In the genomic region with DNA sequence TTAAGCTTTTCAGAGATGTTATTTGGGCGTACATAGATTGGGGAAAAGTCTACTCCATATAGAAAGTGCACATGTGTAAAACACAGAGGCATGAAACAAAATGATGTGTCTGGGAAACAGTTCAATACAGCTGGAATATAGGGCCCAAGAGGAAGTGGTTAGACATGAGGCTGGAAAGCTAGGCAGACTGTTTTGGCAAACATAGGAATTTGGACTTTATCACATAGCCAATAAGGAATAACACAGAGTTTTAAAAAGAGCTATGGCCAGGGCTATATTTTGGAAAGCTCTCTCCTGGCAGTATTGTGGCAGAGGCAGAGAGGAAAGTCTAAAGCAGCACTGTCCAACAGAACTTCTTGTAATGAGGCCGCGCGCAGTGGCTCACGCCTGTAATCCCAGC, we compare ENCODE assay signal across 12 cellular contexts. TPM values are rescaled to one million over a fixed set of nuclear protein-coding genes. Genes with fewer than 3 reads are reported as not detected.
DNase-seq lines count a peak whose midpoint lies in the region; ATAC-seq and TF ChIP-seq lines count a peak whose summit lies in the region.
"Had no signal": no experiment of that assay in that cellular context is flagged by ENCODE, and none has a peak within 500 bp of the region (broad histone marks: within the 10 kb centered on the region; RNA-seq: fewer than 3 reads in every experiment).

No MANE protein-coding gene starts in this region.

- TF ChIP-seq CTCF in endothelial cell (IDR thresholded peaks at IDR 0.05; ENCODE audit: unreplicated experiment): no peak

- peaks cover 53% of the 10 kb centered on the region for H3K4me1 Mint-ChIP-seq in activated T-cell treated with anti-CD3 and anti-CD28 coated beads, Interleukin-2, amount 50 U/mL, for 4 hours (ENCODE audit: low read depth)
- H3K4me1 Mint-ChIP-seq in T-cell: peaks cover 58 to 64% (median 60%) of the 10 kb centered on the region in 3 donors
- H3K4me1 Mint-ChIP-seq in endothelial cell (ENCODE audit: unreplicated experiment): peaks cover 58% of the 10 kb centered on the region
- peaks cover 60% of the 10 kb centered on the region for H3K4me1 Mint-ChIP-seq in stimulated activated effector memory CD8-positive, alpha-beta T cell treated with anti-CD3 and anti-CD28 coated beads, Interleukin-12 subunit alpha, Interleukin-12 subunit beta, amount 100 ng/mL, for 72 hours

- no peaks in the 10 kb centered on the region for H3K27me3 Mint-ChIP-seq in activated T-cell treated with anti-CD3 and anti-CD28 coated beads, Interleukin-2, amount 50 U/mL, for 4 hours (ENCODE audit: low read depth)
- H3K27me3 Mint-ChIP-seq in T-cell: no peaks in the 10 kb centered on the region
- H3K27me3 Mint-ChIP-seq in endothelial cell (ENCODE audit: unreplicated experiment): peaks cover 5% of the 10 kb centered on the region

- peak overlapping the region; percentile 20 for H3K4me3 Mint-ChIP-seq in activated T-cell treated with anti-CD3 and anti-CD28 coated beads, Interleukin-2, amount 50 U/mL, for 4 hours
- H3K4me3 Mint-ChIP-seq in T-cell (peak overlapping the region in 2 of 3 donors; percentile 10 to 99), endothelial cell (ENCODE audit: unreplicated experiment) (peak overlapping the region; percentile 24)
- peak overlapping the region; percentile 100 for H3K4me3 Mint-ChIP-seq in stimulated activated effector memory CD8-positive, alpha-beta T cell treated with anti-CD3 and anti-CD28 coated beads, Interleukin-12 subunit alpha, Interleukin-12 subunit beta, amount 100 ng/mL, for 72 hours
- H3K4me3 Mint-ChIP-seq: endodermal cell had no signal

- peaks cover 4% of the 10 kb centered on the region for H3K36me3 Mint-ChIP-seq in activated T-cell treated with anti-CD3 and anti-CD28 coated beads, Interleukin-2, amount 50 U/mL, for 4 hours (ENCODE audit: insufficient read depth)
- no peaks in the 10 kb centered on the region for H3K36me3 Mint-ChIP-seq in T-cell
- peaks cover 5% of the 10 kb centered on the region for H3K36me3 Mint-ChIP-seq in endothelial cell (ENCODE audit: low read depth, unreplicated experiment)
- H3K36me3 Mint-ChIP-seq in stimulated activated effector memory CD8-positive, alpha-beta T cell treated with anti-CD3 and anti-CD28 coated beads, Interleukin-12 subunit alpha, Interleukin-12 subunit beta, amount 100 ng/mL, for 72 hours: peaks cover 39% of the 10 kb centered on the region

- POLR2A ChIA-PET in T-cell (lab: Charles Lee): interaction anchor here in 1 of 2 donors (0.6 kb wide), 1 partner anchor 42 kb away, joined by 3 read pairs; no protein-coding TSS in a partner anchor

- no peaks in the 10 kb centered on the region for H3K9me3 Mint-ChIP-seq in activated T-cell treated with anti-CD3 and anti-CD28 coated beads, Interleukin-2, amount 50 U/mL, for 4 hours
- H3K9me3 Mint-ChIP-seq in T-cell: no peaks in the 10 kb centered on the region
- no peaks in the 10 kb centered on the region for H3K9me3 Mint-ChIP-seq in endothelial cell (ENCODE audit: unreplicated experiment)
- no peaks in the 10 kb centered on the region for H3K9me3 Mint-ChIP-seq in stimulated activated effector memory CD8-positive, alpha-beta T cell treated with anti-CD3 and anti-CD28 coated beads, Interleukin-12 subunit alpha, Interleukin-12 subunit beta, amount 100 ng/mL, for 72 hours

- no peak for DNase-seq in activated T-cell treated with anti-CD3 and anti-CD28 coated beads, Interleukin-2, amount 50 U/mL, for 4 hours
- DNase-seq in activated T-cell treated with anti-CD3 and anti-CD28 coated beads for 4 hours (no peak), T-cell (no peak), endothelial cell (ENCODE audit: low spot score) (no peak), SW 1271 (lab: John Stamatoyannopoulos, UW) (no peak), CD1c-positive myeloid dendritic cell (ENCODE audit: extremely low spot score) (no peak)
- peak in 1 of 2 donors; percentile 42 for DNase-seq in stimulated activated effector memory CD8-positive, alpha-beta T cell treated with anti-CD3 and anti-CD28 coated beads, Interleukin-12 subunit alpha, Interleukin-12 subunit beta, amount 100 ng/mL, for 72 hours (ENCODE audit: low spot score in 2 of 2)
- no peak for DNase-seq in stimulated activated CD8-positive, alpha-beta memory T cell treated with anti-CD3 and anti-CD28 coated beads, Interleukin-4, amount 100 ng/mL, for 48 hours
- DNase-seq: activated CD8-positive, alpha-beta memory T cell treated with anti-CD3 and anti-CD28 coated beads, Interleukin-2, amount 50 U/mL, for 4 hours; endodermal cell; left cardiac atrium; nucleus accumbens had no signal

- CTCF ChIA-PET in T-cell (lab: Charles Lee): interaction anchor here (0.7 to 14.4 kb wide), 7 partner anchors 13 to 32 kb away, joined by 3 to 207 read pairs (median 7); a partner anchor contains a TSS

- H3K27ac Mint-ChIP-seq in T-cell: peak overlapping the region; percentile 85 to 89
- no peak overlapping the region for H3K27ac Mint-ChIP-seq in endothelial cell (ENCODE audit: unreplicated experiment)
- peak overlapping the region; percentile 9 for H3K27ac Mint-ChIP-seq in stimulated activated effector memory CD8-positive, alpha-beta T cell treated with anti-CD3 and anti-CD28 coated beads, Interleukin-12 subunit alpha, Interleukin-12 subunit beta, amount 100 ng/mL, for 72 hours
- H3K27ac Mint-ChIP-seq: endodermal cell had no signal

- no peak for ATAC-seq in activated T-cell treated with anti-CD3 and anti-CD28 coated beads, Interleukin-2, amount 50 U/mL, for 4 hours
- ATAC-seq in T-cell (replicated peaks in 1 of 4): no peak
- ATAC-seq in stimulated activated effector memory CD8-positive, alpha-beta T cell treated with anti-CD3 and anti-CD28 coated beads, Interleukin-12 subunit alpha, Interleukin-12 subunit beta, amount 100 ng/mL, for 72 hours: no peak
- ATAC-seq: left cardiac atrium had no signal

RNA-seq across cellular contexts. Expression of a gene that starts 2.5 kb away (rescaled TPM):
- 100 to 1,000 TPM; 338 to 358 (median 348) TPM for total RNA-seq in activated T-cell treated with anti-CD3 and anti-CD28 coated beads, Interleukin-2, amount 50 U/mL, for 4 hours
- total RNA-seq in T-cell (100 to 1,000 TPM; 320 to 383 (median 358) TPM), endothelial cell (ENCODE audit: unreplicated experiment) (186 TPM)

RNA-seq across cellular contexts. Expression of a gene that starts 13.0 kb away (rescaled TPM):
- 1 to 10 TPM; 4.3 to 6.4 (median 5.5) TPM for total RNA-seq in activated T-cell treated with anti-CD3 and anti-CD28 coated beads, Interleukin-2, amount 50 U/mL, for 4 hours
- total RNA-seq in T-cell: 10 to 100 TPM; 22.3 to 37.8 (median 27.5) TPM
- 13.0 TPM for total RNA-seq in endothelial cell (ENCODE audit: unreplicated experiment)

RNA-seq across cellular contexts. Expression of a gene that starts 25.1 kb away (rescaled TPM):
- total RNA-seq in activated T-cell treated with anti-CD3 and anti-CD28 coated beads, Interleukin-2, amount 50 U/mL, for 4 hours: 1 to 10 TPM in 2 of 3 donors, under 1 TPM in 1; 0.46 to 1.6 (median 1.4) TPM
- total RNA-seq in T-cell: 10 to 100 TPM in 3 of 5 donors, 1 to 10 TPM in 2; 8.8 to 30.6 (median 10.6) TPM
- 1.3 TPM for total RNA-seq in endothelial cell (ENCODE audit: unreplicated experiment)

RNA-seq across cellular contexts. Expression of a gene that starts 43.5 kb away (rescaled TPM):
- 1 to 10 TPM; 2.0 to 2.1 (median 2.1) TPM for total RNA-seq in activated T-cell treated with anti-CD3 and anti-CD28 coated beads, Interleukin-2, amount 50 U/mL, for 4 hours
- total RNA-seq in T-cell: 10 to 100 TPM in 3 of 5 donors, 1 to 10 TPM in 2; 6.1 to 17.0 (median 13.4) TPM
- total RNA-seq in endothelial cell (ENCODE audit: unreplicated experiment): 7.3 TPM

Comparison
In these comparisons a context has a peak if more than half of its experiments do, and no peak if none do; other contexts are left out.
1. H3K4me3 Mint-ChIP-seq: peak in every context shown above with its lines; median percentile 100 in stimulated activated effector memory CD8-positive, alpha-beta T cell treated with anti-CD3 and anti-CD28 coated beads, Interleukin-12 subunit alpha, Interleukin-12 subunit beta, amount 100 ng/mL, for 72 hours; 54 in T-cell; 24 in endothelial cell; 20 in activated T-cell treated with anti-CD3 and anti-CD28 coated beads, Interleukin-2, amount 50 U/mL, for 4 hours.